19 cellular contexts compared by ENCODE assay signal in the genomic region with DNA sequence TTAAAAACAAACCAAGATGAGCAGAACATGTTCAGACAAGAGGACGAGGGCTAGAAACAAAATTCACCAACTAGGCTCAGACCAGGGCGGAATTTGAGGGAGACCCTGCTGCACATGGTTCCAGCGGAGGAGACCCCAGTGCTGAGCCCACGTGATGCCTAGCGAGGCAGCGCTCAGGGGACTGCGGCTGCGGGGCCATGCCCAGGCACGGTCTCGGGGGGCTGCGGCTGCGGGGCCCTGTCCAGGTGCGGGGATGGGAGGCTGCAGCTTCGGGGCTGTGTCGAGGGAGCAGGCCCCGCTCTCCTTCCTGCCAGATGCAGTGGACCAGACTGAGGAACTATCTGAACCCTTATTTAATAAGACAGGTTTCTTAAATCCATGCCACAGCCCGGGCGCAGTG. TPM values are rescaled to one million over a fixed set of nuclear protein-coding genes. Genes with fewer than 3 reads are reported as not detected.
DNase-seq lines count a peak whose midpoint lies in the region; ATAC-seq, FAIRE-seq and TF ChIP-seq lines count a peak whose summit lies in the region.
"Had no signal": no experiment of that assay in that cellular context is flagged by ENCODE, and none has a peak within 500 bp of the region (broad histone marks: within the 10 kb centered on the region; RNA-seq: fewer than 3 reads in every experiment).

No MANE protein-coding gene starts in this region.

- H3K4me2 ChIP-seq in HepG2 (ENCODE audit: low read depth, low read length): no peak overlapping the region
- H3K4me2 ChIP-seq in K562 (ENCODE audit: insufficient read depth, low read length): no peak overlapping the region
- H3K4me2 ChIP-seq: A549 had no signal

- in situ Hi-C loops in HepG2 (cut with HindIII; ENCODE audit: extremely low pct_ligation_motif_present, low pct_unique_long_range_greater_than_20kb) (no loop called here), K562 (cut with MboI) (no loop called here), transverse colon (cut with MboI; ENCODE audit: low pct_ligation_motif_present in 1 of 4, low pct_unique_long_range_greater_than_20kb in 1 of 4, low sequenced_read_pairs in 3 of 4) (no loop called here)

- DNase-seq in HepG2 (ENCODE audit: low spot score) (no peak), right lobe of liver (no peak), K562 (ENCODE audit: extremely low read depth in 1 of 4, low spot score in 3 of 4) (no peak), transverse colon (no peak), dedifferentiated amniotic fluid mesenchymal stem cell (ENCODE audit: extremely low spot score) (no peak)
- DNase-seq: BE2C; CD8-positive, alpha-beta T cell; COR-L47; DND-41; GDM1; GM23248; HFFc6; IMR-90; KG1 had no signal

- POLR2A ChIA-PET in HepG2 (lab: Yijun Ruan, JAX): no interaction called here
- POLR2A ChIA-PET in K562 (lab: Yijun Ruan, JAX): no interaction called here

- no peak for FAIRE-seq in HepG2 (lab: Jason Lieb, UNC)
- FAIRE-seq in K562 (lab: Jason Lieb, UNC): no peak
- FAIRE-seq: A549 had no signal

- CTCF ChIA-PET in HepG2 (lab: Yijun Ruan, JAX; ENCODE audit: low intra/inter-chr PET ratio, low total read pairs) (no interaction called here), K562 (lab: Yijun Ruan, JAX; ENCODE audit: low intra/inter-chr PET ratio) (no interaction called here)

- no peak overlapping the region for H3K27ac ChIP-seq in HepG2 (ENCODE audit: extremely low read length, insufficient read depth, low read length)
- H3K27ac ChIP-seq in right lobe of liver: no peak overlapping the region
- H3K27ac ChIP-seq in HUES6 (ENCODE audit: low read depth, low read length): peak overlapping the region; percentile 46; the same call in 1 of the 2 replicates
- H3K27ac ChIP-seq in K562 (ENCODE audit: extremely low read depth, low read depth, low read length): no peak overlapping the region
- H3K27ac ChIP-seq in transverse colon: no peak overlapping the region
- H3K27ac ChIP-seq: A549, GM23248, HL-60 had no signal

- intact Hi-C loops in HepG2 (cut with micrococcal nuclease; ENCODE audit: unreplicated experiment): no loop called here
- intact Hi-C loops in right lobe of liver (cut with DNase I): no loop called here
- intact Hi-C loops in K562 (cut with micrococcal nuclease): no loop called here
- intact Hi-C loops in transverse colon (cut with DNase I; ENCODE audit: low total_unique reads): no loop called here

- no peak overlapping the region for H3K4me3 ChIP-seq in HepG2 (replicated peaks in 1 of 3; ENCODE audit: insufficient read depth in 1 of 3, low read depth in 2 of 3, low read length in 3 of 3)
- no peak overlapping the region for H3K4me3 ChIP-seq in right lobe of liver
- no peak overlapping the region for H3K4me3 ChIP-seq in HUES6 (ENCODE audit: low read depth, low read length)
- no peak overlapping the region for H3K4me3 ChIP-seq in K562
- H3K4me3 ChIP-seq in transverse colon: no peak overlapping the region
- H3K4me3 ChIP-seq: A549, GM23248, HAP-1 had no signal

- H3K79me2 ChIP-seq in HepG2 (ENCODE audit: insufficient read depth, low read length): no peaks in the 10 kb centered on the region
- no peaks in the 10 kb centered on the region for H3K79me2 ChIP-seq in K562 (ENCODE audit: control insufficient read depth, insufficient read depth, low read length)

- no peaks in the 10 kb centered on the region for H3K9me3 ChIP-seq in HepG2 (ENCODE audit: low read length)
- no peaks in the 10 kb centered on the region for H3K9me3 ChIP-seq in right lobe of liver
- H3K9me3 ChIP-seq in HUES6 (ENCODE audit: control insufficient read depth, insufficient read depth, low read depth, low read length): no peaks in the 10 kb centered on the region
- no peaks in the 10 kb centered on the region for H3K9me3 ChIP-seq in K562 (replicated peaks; ENCODE audit: control insufficient read depth, insufficient read depth, low read depth, low read length)
- H3K9me3 ChIP-seq in transverse colon: no peaks in the 10 kb centered on the region
- H3K9me3 ChIP-seq: A549, BE2C, HAP-1 had no signal

- WGBS in HepG2 (ENCODE audit: low lambda C conversion rate): 97% methylated on average over 14 of the region's 18 CpGs
- 92% methylated on average over 2 of the region's 18 CpGs for WGBS in right lobe of liver (ENCODE audit: insufficient coverage, low coverage, low lambda C conversion rate, missing lambda C conversion rate)
- WGBS in K562 (ENCODE audit: insufficient coverage, low coverage, missing lambda C conversion rate): 97% methylated on average over 11 of the region's 18 CpGs
- 96% methylated on average over 18 of the region's 18 CpGs; no CpG with 5 or more reads in 1 of the 2 donors for WGBS in transverse colon (ENCODE audit: low coverage in 1 of 2), 2 donors

- H3K4me1 ChIP-seq in HepG2 (ENCODE audit: insufficient read depth, low read length) (no peaks in the 10 kb centered on the region), right lobe of liver (no peaks in the 10 kb centered on the region), HUES6 (ENCODE audit: control insufficient read depth, insufficient read depth, low read length) (peaks cover 14% of the 10 kb centered on the region; the same call in 1 of the 2 replicates), K562 (replicated peaks in 1 of 2; ENCODE audit: control insufficient read depth in 2 of 2, insufficient read depth in 2 of 2, low read length in 2 of 2) (peaks cover 0 to 18% of the 10 kb centered on the region in 2 experiments; a peak in 2 of 5 replicates), transverse colon (no peaks in the 10 kb centered on the region)
- H3K4me1 ChIP-seq: BE2C, HAP-1 had no signal

- H3K9ac ChIP-seq in HepG2 (ENCODE audit: insufficient read depth, low read depth, low read length) (no peak overlapping the region), HUES6 (ENCODE audit: low read length) (no peak overlapping the region), K562 (ENCODE audit: insufficient read depth in 1 of 2, low read depth in 2 of 2, low read length in 2 of 2) (no peak overlapping the region)
- H3K9ac ChIP-seq: GM23248 had no signal

- H4K20me1 ChIP-seq in HepG2 (ENCODE audit: insufficient read depth, low read length) (no peaks in the 10 kb centered on the region), K562 (replicated peaks; ENCODE audit: control insufficient read depth, insufficient read depth, low read length) (no peaks in the 10 kb centered on the region)

- ATAC-seq in HepG2 (no peak), right lobe of liver (no peak), K562 (no peak), GM18861 (IDR thresholded peaks at IDR 0.05; ENCODE audit: unreplicated experiment) (no peak)
- ATAC-seq: A549; CD8-positive, alpha-beta T cell had no signal

- BruUV-seq in HepG2 (replicated peaks; lab: Mats Ljungman, UMichigan) (TSS peak; percentile 32), K562 (replicated peaks; lab: Mats Ljungman, UMichigan) (TSS peak; percentile 24)

- H3K27me3 ChIP-seq in HepG2 (ENCODE audit: control insufficient read depth in 1 of 2, insufficient read depth in 2 of 2, low read length in 2 of 2) (no peaks in the 10 kb centered on the region), right lobe of liver (no peaks in the 10 kb centered on the region), HUES6 (ENCODE audit: control insufficient read depth, insufficient read depth, low read length) (no peaks in the 10 kb centered on the region), K562 (ENCODE audit: control insufficient read depth in 2 of 2, insufficient read depth in 2 of 2, low read length in 2 of 2) (no peaks in the 10 kb centered on the region), transverse colon (no peaks in the 10 kb centered on the region)
- H3K27me3 ChIP-seq: BE2C had no signal

- H3K36me3 ChIP-seq in HepG2 (replicated peaks in 1 of 2; ENCODE audit: control insufficient read depth in 1 of 2, insufficient read depth in 2 of 2, low read length in 2 of 2): peaks cover 18 to 36% of the 10 kb centered on the region in 2 experiments; a peak in 4 of 5 replicates
- peaks cover 0 to 19% (median 8%) of the 10 kb centered on the region in 4 donors for H3K36me3 ChIP-seq in right lobe of liver
- peaks cover 77% of the 10 kb centered on the region for H3K36me3 ChIP-seq in HUES6 (ENCODE audit: control insufficient read depth, insufficient read depth, low read length)
- peaks cover 68% of the 10 kb centered on the region; the same call in 2 of the 3 replicates for H3K36me3 ChIP-seq in K562 (ENCODE audit: control insufficient read depth, insufficient read depth, low read length)
- peaks cover 0 to 31% (median 7%) of the 10 kb centered on the region in 4 donors for H3K36me3 ChIP-seq in transverse colon

- TF ChIP-seq EP300 in HepG2 (IDR thresholded peaks at IDR 0.05; ENCODE audit: low read depth in 2 of 2, low read length in 2 of 2) (no peak), HepG2 (CRISPR knock-in tag; IDR thresholded peaks at IDR 0.05; ENCODE audit: borderline replicate concordance) (no peak), K562 (IDR thresholded peaks at IDR 0.05; ENCODE audit: low read length) (no peak), transverse colon (IDR thresholded peaks at IDR 0.05; ENCODE audit: low read depth) (no peak)

- H3K9me1 ChIP-seq in K562 (ENCODE audit: control insufficient read depth, insufficient read depth, low read length): no peaks in the 10 kb centered on the region

- TF ChIP-seq RAD21 in HepG2 (CRISPR knock-in tag; IDR thresholded peaks at IDR 0.05) (no peak), K562 (CRISPR knock-in tag; conservative IDR thresholded peaks at IDR 0.05 in 1 of 2, IDR thresholded peaks at IDR 0.05 in 1 of 2) (no peak)

- TF ChIP-seq CTCF in HepG2 (CRISPR knock-in tag; IDR thresholded peaks at IDR 0.05) (no peak), right lobe of liver (IDR thresholded peaks at IDR 0.05) (no peak), K562 (IDR thresholded peaks at IDR 0.05 in 2 of 3, conservative IDR thresholded peaks at IDR 0.05 in 1 of 3; ENCODE audit: insufficient read depth in 2 of 3, low read depth in 1 of 3, low read length in 3 of 3) (no peak), transverse colon (IDR thresholded peaks at IDR 0.05) (no peak)

- no peak overlapping the region for H2AFZ ChIP-seq in HepG2 (ENCODE audit: low read length)
- no peak overlapping the region for H2AFZ ChIP-seq in K562 (ENCODE audit: low read depth, low read length)
- H2AFZ ChIP-seq: GM23248 had no signal

- no peak for TF ChIP-seq POLR2A in HepG2 (IDR thresholded peaks at IDR 0.05; ENCODE audit: insufficient read depth in 1 of 2, low read depth in 2 of 2, low read length in 2 of 2)
- no peak for TF ChIP-seq POLR2A in right lobe of liver (IDR thresholded peaks at IDR 0.05)
- no peak for TF ChIP-seq POLR2A in K562 (conservative IDR thresholded peaks at IDR 0.05)
- no peak for TF ChIP-seq POLR2A in transverse colon (IDR thresholded peaks at IDR 0.05)

RNA-seq across cellular contexts. Expression of a gene that starts 12.7 kb away (rescaled TPM):
- total RNA-seq in HepG2 (2016; rRNA removed; fragmentation: Illumina TruSeq; extraction: Trizol): 32.1 and 37.9 TPM in 2 replicates
- 22.2 and 30.3 TPM in 2 replicates for total RNA-seq in HepG2 (2016; cell fraction: cytosol; rRNA removed; fragmentation: Illumina TruSeq; extraction: Trizol; ENCODE audit: low read depth)
- total RNA-seq in HepG2 (2016; cell fraction: insoluble cytoplasmic fraction; rRNA removed; fragmentation: Illumina TruSeq; extraction: Trizol): 29.1 and 37.9 TPM in 2 replicates
- total RNA-seq in HepG2 (2016; cell fraction: membrane; rRNA removed; fragmentation: Illumina TruSeq; extraction: Trizol): 30.8 and 36.2 TPM in 2 replicates
- total RNA-seq in HepG2 (2016; cell fraction: nucleus; rRNA removed; fragmentation: Illumina TruSeq; extraction: Trizol): 14.7 and 15.4 TPM in 2 replicates
- 18.0 and 31.6 TPM in 2 replicates for polyA plus RNA-seq in HepG2 (2011; rRNA removed)
- polyA plus RNA-seq in HepG2 (2011; cell fraction: cytosol; rRNA removed): 18.1 and 57.4 TPM in 2 replicates
- polyA plus RNA-seq in HepG2 (2011; cell fraction: nucleus; rRNA removed): 37.9 and 74.0 TPM in 2 replicates
- 3.6 and 7.4 TPM in 2 replicates for polyA plus RNA-seq in HepG2 (2012)
- 34.0 and 41.4 TPM in 2 replicates for polyA plus RNA-seq in HepG2 (2016; cell fraction: cytosol; fragmentation: Illumina TruSeq; extraction: Trizol; ENCODE audit: low read depth)
- 44.2 and 51.5 TPM in 2 replicates for polyA plus RNA-seq in HepG2 (2016; cell fraction: insoluble cytoplasmic fraction; fragmentation: Illumina TruSeq; extraction: Trizol; ENCODE audit: low read depth)
- 41.2 and 43.7 TPM in 2 replicates for polyA plus RNA-seq in HepG2 (2016; cell fraction: membrane; fragmentation: Illumina TruSeq; extraction: Trizol; ENCODE audit: low read depth)
- polyA plus RNA-seq in HepG2 (2016; cell fraction: nucleus; fragmentation: Illumina TruSeq; extraction: Trizol; ENCODE audit: insufficient read depth, low read depth): 39.7 and 41.0 TPM in 2 replicates
- polyA minus RNA-seq in HepG2 (2011; rRNA and poly(A)+ RNA removed; ENCODE audit: low replicate concordance): 21.4 and 23.6 TPM in 2 replicates
- polyA minus RNA-seq in HepG2 (2011; cell fraction: cytosol; rRNA and poly(A)+ RNA removed): 8.4 and 15.7 TPM in 2 replicates
- 2.2 and 7.5 TPM in 2 replicates for polyA minus RNA-seq in HepG2 (2011; cell fraction: nucleus; rRNA and poly(A)+ RNA removed)
- 10 to 100 TPM; 11.2 to 50.0 (median 27.5) TPM for total RNA-seq in right lobe of liver
- 2.6 TPM in 1 of 2 replicates, not detected in the other for total RNA-seq in K562 (2011; cell fraction: chromatin; rRNA removed; ENCODE audit: low replicate concordance)
- total RNA-seq in K562 (2011; cell fraction: nucleolus; rRNA removed): 0.53 and 1.7 TPM in 2 replicates
- total RNA-seq in K562 (2011; cell fraction: nucleoplasm; rRNA removed): 1.2 and 1.5 TPM in 2 replicates
- total RNA-seq in K562 (2014; rRNA removed): 1.7 and 2.0 TPM in 2 replicates
- not detected in 2 replicates for total RNA-seq in K562 (2014; rRNA removed; fragmentation: Illumina TruSeq; extraction: Trizol)
- total RNA-seq in K562 (2015; rRNA removed; fragmentation: Illumina TruSeq; extraction: Trizol): 0.33 and 0.34 TPM in 2 replicates
- total RNA-seq in K562 (2021): 1.2 and 1.7 TPM in 2 replicates
- polyA plus RNA-seq in K562 (2011; rRNA removed): 1.0 and 2.2 TPM in 2 replicates
- polyA plus RNA-seq in K562 (2011; cell fraction: cytosol; rRNA removed): 4.4 and 9.0 TPM in 2 replicates
- polyA plus RNA-seq in K562 (2011; cell fraction: nucleus; rRNA removed): 4.8 and 11.0 TPM in 2 replicates
- polyA plus RNA-seq in K562 (2012): 1.4 and 1.9 TPM in 2 replicates
- 0.18 and 0.51 TPM in 2 replicates for polyA plus RNA-seq in K562 (2014; fragmentation: Illumina TruSeq; extraction: Trizol)
- polyA plus RNA-seq in K562 (2014; fragmentation: Nextera tagmentation; extraction: Ambion mirVana): under 1 TPM; 0.25 to 0.27 TPM
- 0.16 and 1.2 TPM in 2 replicates for polyA plus RNA-seq in K562 (2014; rRNA removed)
- 0.39 TPM in 1 of 2 replicates, not detected in the other for polyA minus RNA-seq in K562 (2011; rRNA and poly(A)+ RNA removed)
- 1.2 and 2.0 TPM in 2 replicates for polyA minus RNA-seq in K562 (2011; cell fraction: cytosol; rRNA and poly(A)+ RNA removed)
- polyA minus RNA-seq in K562 (2011; cell fraction: nucleus; rRNA and poly(A)+ RNA removed): 0.67 and 0.94 TPM in 2 replicates
- 10 to 100 TPM; 11.2 to 67.3 (median 22.4) TPM for total RNA-seq in transverse colon

RNA-seq across cellular contexts. Expression of a gene that starts 24.8 kb away (rescaled TPM):
- total RNA-seq in HepG2 (2016; rRNA removed; fragmentation: Illumina TruSeq; extraction: Trizol) (53.9 and 59.7 TPM in 2 replicates), right lobe of liver (1 to 10 TPM in 5 of 6 experiments, under 1 TPM in 1; 0.79 to 5.4 (median 2.7) TPM), K562 (2014; rRNA removed) (not detected in 2 replicates), K562 (2014; rRNA removed; fragmentation: Illumina TruSeq; extraction: Trizol) (not detected in 2 replicates), K562 (2015; rRNA removed; fragmentation: Illumina TruSeq; extraction: Trizol) (not detected in 2 replicates), K562 (2021) (0.58 and 0.98 TPM in 2 replicates), transverse colon (100 to 1,000 TPM in 1 of 4 donors, 10 to 100 TPM in 2, not detected in 1; 16.9 to 246 (median 63.0) TPM)
- total RNA-seq in HepG2 (2016; cell fraction: cytosol; rRNA removed; fragmentation: Illumina TruSeq; extraction: Trizol; ENCODE audit: low read depth): 18.2 and 27.4 TPM in 2 replicates
- 53.1 and 55.2 TPM in 2 replicates for total RNA-seq in HepG2 (2016; cell fraction: insoluble cytoplasmic fraction; rRNA removed; fragmentation: Illumina TruSeq; extraction: Trizol)
- total RNA-seq in HepG2 (2016; cell fraction: membrane; rRNA removed; fragmentation: Illumina TruSeq; extraction: Trizol): 23.1 and 27.8 TPM in 2 replicates
- total RNA-seq in HepG2 (2016; cell fraction: nucleus; rRNA removed; fragmentation: Illumina TruSeq; extraction: Trizol): 25.3 and 26.5 TPM in 2 replicates
- polyA plus RNA-seq in HepG2 (2011; rRNA removed) (59.5 and 62.2 TPM in 2 replicates), K562 (2011; rRNA removed) (0.14 and 0.23 TPM in 2 replicates), K562 (2014; fragmentation: Illumina TruSeq; extraction: Trizol) (not detected in 2 replicates), K562 (2014; fragmentation: Nextera tagmentation; extraction: Ambion mirVana) (not detected), K562 (2014; rRNA removed) (0.11 TPM in 1 of 2 replicates, not detected in the other)
- polyA plus RNA-seq in HepG2 (2011; cell fraction: cytosol; rRNA removed): 27.8 and 82.6 TPM in 2 replicates
- 47.3 and 55.5 TPM in 2 replicates for polyA plus RNA-seq in HepG2 (2011; cell fraction: nucleus; rRNA removed)
- polyA plus RNA-seq in HepG2 (2012): 46.4 and 49.2 TPM in 2 replicates
- polyA plus RNA-seq in HepG2 (2016; cell fraction: cytosol; fragmentation: Illumina TruSeq; extraction: Trizol; ENCODE audit: low read depth): 85.4 and 115 TPM in 2 replicates
- 142 and 159 TPM in 2 replicates for polyA plus RNA-seq in HepG2 (2016; cell fraction: insoluble cytoplasmic fraction; fragmentation: Illumina TruSeq; extraction: Trizol; ENCODE audit: low read depth)
- polyA plus RNA-seq in HepG2 (2016; cell fraction: membrane; fragmentation: Illumina TruSeq; extraction: Trizol; ENCODE audit: low read depth): 67.3 and 82.2 TPM in 2 replicates
- polyA plus RNA-seq in HepG2 (2016; cell fraction: nucleus; fragmentation: Illumina TruSeq; extraction: Trizol; ENCODE audit: insufficient read depth, low read depth): 136 and 137 TPM in 2 replicates
- 24.8 and 136 TPM in 2 replicates for polyA minus RNA-seq in HepG2 (2011; rRNA and poly(A)+ RNA removed; ENCODE audit: low replicate concordance)
- 20.6 and 28.4 TPM in 2 replicates for polyA minus RNA-seq in HepG2 (2011; cell fraction: cytosol; rRNA and poly(A)+ RNA removed)
- 4.7 and 11.8 TPM in 2 replicates for polyA minus RNA-seq in HepG2 (2011; cell fraction: nucleus; rRNA and poly(A)+ RNA removed)
- not detected in 2 replicates for total RNA-seq in K562 (2011; cell fraction: chromatin; rRNA removed; ENCODE audit: low replicate concordance)
- not detected in 2 replicates for total RNA-seq in K562 (2011; cell fraction: nucleolus; rRNA removed)
- total RNA-seq in K562 (2011; cell fraction: nucleoplasm; rRNA removed): 0.29 TPM in 1 of 2 replicates, not detected in the other
- polyA plus RNA-seq in K562 (2011; cell fraction: cytosol; rRNA removed): 0.31 and 0.46 TPM in 2 replicates
- polyA plus RNA-seq in K562 (2011; cell fraction: nucleus; rRNA removed): 0.21 and 1.1 TPM in 2 replicates
- polyA plus RNA-seq in K562 (2012): 0.72 TPM in 1 of 2 replicates, not detected in the other
- polyA minus RNA-seq in K562 (2011; rRNA and poly(A)+ RNA removed): not detected in 2 replicates
- 3.2 and 9.9 TPM in 2 replicates for polyA minus RNA-seq in K562 (2011; cell fraction: cytosol; rRNA and poly(A)+ RNA removed)
- polyA minus RNA-seq in K562 (2011; cell fraction: nucleus; rRNA and poly(A)+ RNA removed): 0.78 and 1.5 TPM in 2 replicates
- total RNA-seq: IMR-90 had no signal

RNA-seq across cellular contexts. Expression of a gene that starts 29.1 kb away (rescaled TPM):
- total RNA-seq in HepG2 (2016; rRNA removed; fragmentation: Illumina TruSeq; extraction: Trizol) (20.7 and 27.4 TPM in 2 replicates), right lobe of liver (1 to 10 TPM; 2.2 to 8.1 (median 3.9) TPM), K562 (2014; rRNA removed) (26.4 and 28.3 TPM in 2 replicates), K562 (2014; rRNA removed; fragmentation: Illumina TruSeq; extraction: Trizol) (0.64 and 0.84 TPM in 2 replicates), K562 (2015; rRNA removed; fragmentation: Illumina TruSeq; extraction: Trizol) (6.6 and 8.8 TPM in 2 replicates), K562 (2021) (20.1 and 25.7 TPM in 2 replicates), transverse colon (10 to 100 TPM; 10.8 to 52.9 (median 29.5) TPM)
- 9.2 and 10.3 TPM in 2 replicates for total RNA-seq in HepG2 (2016; cell fraction: cytosol; rRNA removed; fragmentation: Illumina TruSeq; extraction: Trizol; ENCODE audit: low read depth)
- total RNA-seq in HepG2 (2016; cell fraction: insoluble cytoplasmic fraction; rRNA removed; fragmentation: Illumina TruSeq; extraction: Trizol): 21.2 and 28.4 TPM in 2 replicates
- total RNA-seq in HepG2 (2016; cell fraction: membrane; rRNA removed; fragmentation: Illumina TruSeq; extraction: Trizol): 12.9 and 13.8 TPM in 2 replicates
- 15.9 and 16.8 TPM in 2 replicates for total RNA-seq in HepG2 (2016; cell fraction: nucleus; rRNA removed; fragmentation: Illumina TruSeq; extraction: Trizol)
- polyA plus RNA-seq in HepG2 (2011; rRNA removed) (5.7 and 7.3 TPM in 2 replicates), K562 (2011; rRNA removed) (5.9 and 6.6 TPM in 2 replicates), K562 (2014; fragmentation: Illumina TruSeq; extraction: Trizol) (1.2 and 6.8 TPM in 2 replicates), K562 (2014; fragmentation: Nextera tagmentation; extraction: Ambion mirVana) (under 1 TPM; 0.21 to 0.25 TPM), K562 (2014; rRNA removed) (18.9 and 19.4 TPM in 2 replicates)
- polyA plus RNA-seq in HepG2 (2011; cell fraction: cytosol; rRNA removed): 4.1 and 10.9 TPM in 2 replicates
- 20.8 and 27.4 TPM in 2 replicates for polyA plus RNA-seq in HepG2 (2011; cell fraction: nucleus; rRNA removed)
- polyA plus RNA-seq in HepG2 (2012): 4.5 and 5.0 TPM in 2 replicates
- 5.8 and 6.5 TPM in 2 replicates for polyA plus RNA-seq in HepG2 (2016; cell fraction: cytosol; fragmentation: Illumina TruSeq; extraction: Trizol; ENCODE audit: low read depth)
- polyA plus RNA-seq in HepG2 (2016; cell fraction: insoluble cytoplasmic fraction; fragmentation: Illumina TruSeq; extraction: Trizol; ENCODE audit: low read depth): 20.9 and 21.6 TPM in 2 replicates
- polyA plus RNA-seq in HepG2 (2016; cell fraction: membrane; fragmentation: Illumina TruSeq; extraction: Trizol; ENCODE audit: low read depth): 9.6 and 10.0 TPM in 2 replicates
- polyA plus RNA-seq in HepG2 (2016; cell fraction: nucleus; fragmentation: Illumina TruSeq; extraction: Trizol; ENCODE audit: insufficient read depth, low read depth): 36.1 and 37.5 TPM in 2 replicates
- 12.1 and 23.1 TPM in 2 replicates for polyA minus RNA-seq in HepG2 (2011; rRNA and poly(A)+ RNA removed; ENCODE audit: low replicate concordance)
- 2.8 and 5.5 TPM in 2 replicates for polyA minus RNA-seq in HepG2 (2011; cell fraction: cytosol; rRNA and poly(A)+ RNA removed)
- 7.3 and 9.0 TPM in 2 replicates for polyA minus RNA-seq in HepG2 (2011; cell fraction: nucleus; rRNA and poly(A)+ RNA removed)
- total RNA-seq in K562 (2011; cell fraction: chromatin; rRNA removed; ENCODE audit: low replicate concordance): 5.0 and 22.4 TPM in 2 replicates
- 19.2 and 23.0 TPM in 2 replicates for total RNA-seq in K562 (2011; cell fraction: nucleolus; rRNA removed)
- 7.6 and 10.1 TPM in 2 replicates for total RNA-seq in K562 (2011; cell fraction: nucleoplasm; rRNA removed)
- 7.3 and 21.3 TPM in 2 replicates for polyA plus RNA-seq in K562 (2011; cell fraction: cytosol; rRNA removed)
- 19.1 and 36.6 TPM in 2 replicates for polyA plus RNA-seq in K562 (2011; cell fraction: nucleus; rRNA removed)
- polyA plus RNA-seq in K562 (2012): 12.3 and 15.1 TPM in 2 replicates
- polyA minus RNA-seq in K562 (2011; rRNA and poly(A)+ RNA removed): 0.99 and 1.6 TPM in 2 replicates
- polyA minus RNA-seq in K562 (2011; cell fraction: cytosol; rRNA and poly(A)+ RNA removed): 7.5 and 8.6 TPM in 2 replicates
- polyA minus RNA-seq in K562 (2011; cell fraction: nucleus; rRNA and poly(A)+ RNA removed): 10.3 and 11.8 TPM in 2 replicates

RNA-seq across cellular contexts. Expression of a gene that starts 42.3 kb away (rescaled TPM):
- total RNA-seq in HepG2 (2016; rRNA removed; fragmentation: Illumina TruSeq; extraction: Trizol) (19.1 and 35.2 TPM in 2 replicates), right lobe of liver (10 to 100 TPM; 18.6 to 45.1 (median 29.2) TPM), K562 (2014; rRNA removed) (48.1 and 61.0 TPM in 2 replicates), K562 (2014; rRNA removed; fragmentation: Illumina TruSeq; extraction: Trizol) (11.6 and 12.2 TPM in 2 replicates), K562 (2015; rRNA removed; fragmentation: Illumina TruSeq; extraction: Trizol) (32.3 and 33.4 TPM in 2 replicates), K562 (2021) (107 and 118 TPM in 2 replicates), transverse colon (100 to 1,000 TPM in 2 of 4 donors, 10 to 100 TPM in 2; 79.4 to 293 (median 106) TPM)
- total RNA-seq in HepG2 (2016; cell fraction: cytosol; rRNA removed; fragmentation: Illumina TruSeq; extraction: Trizol; ENCODE audit: low read depth): 56.8 and 63.0 TPM in 2 replicates
- 14.0 and 38.5 TPM in 2 replicates for total RNA-seq in HepG2 (2016; cell fraction: insoluble cytoplasmic fraction; rRNA removed; fragmentation: Illumina TruSeq; extraction: Trizol)
- total RNA-seq in HepG2 (2016; cell fraction: membrane; rRNA removed; fragmentation: Illumina TruSeq; extraction: Trizol): 52.7 and 56.0 TPM in 2 replicates
- 47.2 and 51.4 TPM in 2 replicates for total RNA-seq in HepG2 (2016; cell fraction: nucleus; rRNA removed; fragmentation: Illumina TruSeq; extraction: Trizol)
- polyA plus RNA-seq in HepG2 (2011; rRNA removed) (85.7 and 85.8 TPM in 2 replicates), K562 (2011; rRNA removed) (47.7 and 58.6 TPM in 2 replicates), K562 (2014; fragmentation: Illumina TruSeq; extraction: Trizol) (29.5 and 45.4 TPM in 2 replicates), K562 (2014; fragmentation: Nextera tagmentation; extraction: Ambion mirVana) (under 1 TPM; 0.13 to 0.14 TPM), K562 (2014; rRNA removed) (90.0 and 103 TPM in 2 replicates)
- 39.0 and 48.4 TPM in 2 replicates for polyA plus RNA-seq in HepG2 (2011; cell fraction: cytosol; rRNA removed)
- 409 and 581 TPM in 2 replicates for polyA plus RNA-seq in HepG2 (2011; cell fraction: nucleus; rRNA removed)
- 58.3 and 62.1 TPM in 2 replicates for polyA plus RNA-seq in HepG2 (2012)
- polyA plus RNA-seq in HepG2 (2016; cell fraction: cytosol; fragmentation: Illumina TruSeq; extraction: Trizol; ENCODE audit: low read depth): 51.1 and 53.5 TPM in 2 replicates
- polyA plus RNA-seq in HepG2 (2016; cell fraction: insoluble cytoplasmic fraction; fragmentation: Illumina TruSeq; extraction: Trizol; ENCODE audit: low read depth): 36.2 and 45.8 TPM in 2 replicates
- polyA plus RNA-seq in HepG2 (2016; cell fraction: membrane; fragmentation: Illumina TruSeq; extraction: Trizol; ENCODE audit: low read depth): 82.4 and 89.9 TPM in 2 replicates
- polyA plus RNA-seq in HepG2 (2016; cell fraction: nucleus; fragmentation: Illumina TruSeq; extraction: Trizol; ENCODE audit: insufficient read depth, low read depth): 244 and 255 TPM in 2 replicates
- 53.3 and 73.7 TPM in 2 replicates for polyA minus RNA-seq in HepG2 (2011; rRNA and poly(A)+ RNA removed; ENCODE audit: low replicate concordance)
- 58.3 and 59.6 TPM in 2 replicates for polyA minus RNA-seq in HepG2 (2011; cell fraction: cytosol; rRNA and poly(A)+ RNA removed)
- polyA minus RNA-seq in HepG2 (2011; cell fraction: nucleus; rRNA and poly(A)+ RNA removed): 88.5 and 90.4 TPM in 2 replicates
- total RNA-seq in K562 (2011; cell fraction: chromatin; rRNA removed; ENCODE audit: low replicate concordance): 154 and 390 TPM in 2 replicates
- 257 and 271 TPM in 2 replicates for total RNA-seq in K562 (2011; cell fraction: nucleolus; rRNA removed)
- 138 and 156 TPM in 2 replicates for total RNA-seq in K562 (2011; cell fraction: nucleoplasm; rRNA removed)
- polyA plus RNA-seq in K562 (2011; cell fraction: cytosol; rRNA removed): 31.6 and 47.1 TPM in 2 replicates
- 383 and 622 TPM in 2 replicates for polyA plus RNA-seq in K562 (2011; cell fraction: nucleus; rRNA removed)
- 74.0 and 91.7 TPM in 2 replicates for polyA plus RNA-seq in K562 (2012)
- 13.9 and 22.6 TPM in 2 replicates for polyA minus RNA-seq in K562 (2011; rRNA and poly(A)+ RNA removed)
- 69.0 and 80.6 TPM in 2 replicates for polyA minus RNA-seq in K562 (2011; cell fraction: cytosol; rRNA and poly(A)+ RNA removed)
- 102 and 104 TPM in 2 replicates for polyA minus RNA-seq in K562 (2011; cell fraction: nucleus; rRNA and poly(A)+ RNA removed)
